11 cellular contexts compared by ENCODE assay signal in the genomic region with DNA sequence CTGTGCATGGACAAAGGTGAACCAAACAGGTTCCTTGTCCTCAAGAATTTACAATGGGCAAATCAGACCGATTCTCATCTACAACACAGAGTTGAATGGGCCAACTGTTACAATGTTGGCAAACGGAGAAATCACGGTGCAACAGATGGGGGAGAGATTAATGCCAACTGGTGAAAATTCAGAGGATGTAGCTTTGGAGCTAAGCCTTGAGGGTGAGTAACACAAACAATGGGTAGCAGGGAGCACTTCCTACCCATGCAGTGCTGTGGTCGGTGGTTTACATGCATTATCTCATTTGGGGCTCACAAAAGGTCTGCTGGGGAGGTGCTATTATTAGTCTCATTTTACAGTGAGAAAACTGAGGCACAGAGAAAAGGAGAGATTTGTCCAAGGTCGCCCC. TPM values are rescaled to one million over a fixed set of nuclear protein-coding genes. Genes with fewer than 3 reads are reported as not detected.
DNase-seq lines count a peak whose midpoint lies in the region; ATAC-seq and TF ChIP-seq lines count a peak whose summit lies in the region.
"Had no signal": no experiment of that assay in that cellular context is flagged by ENCODE, and none has a peak within 500 bp of the region (broad histone marks: within the 10 kb centered on the region; RNA-seq: fewer than 3 reads in every experiment).

No MANE protein-coding gene starts in this region.

- CTCF ChIA-PET in CD4-positive, alpha-beta memory T cell (lab: Charles Lee; ENCODE audit: partially characterized antibody) = interaction anchor here (0.9 to 4.0 kb wide), 12 partner anchors 10 to 214 kb away, joined by 3 to 32 read pairs (median 8); no protein-coding TSS in a partner anchor
- CTCF ChIA-PET in HEK293 (lab: Yijun Ruan, JAX) = interaction anchor here (1.5 to 2.2 kb wide), 3 partner anchors 47 to 60 kb away, joined by 3 to 9 read pairs (median 4); no protein-coding TSS in a partner anchor

- no peaks in the 10 kb centered on the region for H3K9me3 ChIP-seq in CD4-positive, alpha-beta memory T cell (ENCODE audit: control insufficient read depth in 1 of 2, low read length in 2 of 2)
- no peaks in the 10 kb centered on the region for H3K9me3 ChIP-seq in HEK293 (ENCODE audit: control insufficient read depth, insufficient read depth, low read depth, low read length)
- H3K9me3 ChIP-seq in T-helper 17 cell (ENCODE audit: control insufficient read depth, low read length, poor library complexity, severe bottlenecking) = no peaks in the 10 kb centered on the region
- H3K9me3 ChIP-seq in BE2C = peaks cover 3% of the 10 kb centered on the region; the same call in 1 of the 2 replicates
- H3K9me3 ChIP-seq: ovary, transverse colon had no signal

- H3K36me3 ChIP-seq in CD4-positive, alpha-beta memory T cell (ENCODE audit: insufficient read depth, low read length) = no peaks in the 10 kb centered on the region
- H3K36me3 ChIP-seq in HEK293 (ENCODE audit: control insufficient read depth in 2 of 2, insufficient read depth in 1 of 2, low read length in 2 of 2) (no peaks in the 10 kb centered on the region), BE2C (no peaks in the 10 kb centered on the region)
- H3K36me3 ChIP-seq: ovary, transverse colon had no signal

- no peaks in the 10 kb centered on the region for H3K27me3 ChIP-seq in CD4-positive, alpha-beta memory T cell (ENCODE audit: insufficient read depth, low read length)
- peaks cover 58% of the 10 kb centered on the region for H3K27me3 ChIP-seq in BE2C
- H3K27me3 ChIP-seq: ovary had no signal

- peak overlapping the region; percentile 91 to 97 (median 94) for H3K27ac Mint-ChIP-seq in CD4-positive, alpha-beta memory T cell
- H3K27ac Mint-ChIP-seq in T-helper 17 cell (peak overlapping the region; percentile 59), glutamatergic neuron (ENCODE audit: unreplicated experiment) (peak overlapping the region; percentile 24)

- peaks cover 42% of the 10 kb centered on the region for H3K4me1 ChIP-seq in CD4-positive, alpha-beta memory T cell (ENCODE audit: insufficient read depth, low read length)
- H3K4me1 ChIP-seq in HEK293 (ENCODE audit: control insufficient read depth, insufficient read depth, low read length) (peaks cover 4% of the 10 kb centered on the region; the same call in 1 of the 2 replicates), BE2C (no peaks in the 10 kb centered on the region)

- H3K4me3 ChIP-seq in CD4-positive, alpha-beta memory T cell (ENCODE audit: low read length in 2 of 2) = no peak overlapping the region
- H3K4me3 ChIP-seq in HEK293 (ENCODE audit: low read depth, low read length) (no peak overlapping the region), BE2C (ENCODE audit: low read depth, low read length) (no peak overlapping the region)

- peaks cover 36 to 48% (median 42%) of the 10 kb centered on the region in 4 donors for H3K4me1 Mint-ChIP-seq in CD4-positive, alpha-beta memory T cell
- peaks cover 38% of the 10 kb centered on the region for H3K4me1 Mint-ChIP-seq in T-helper 17 cell
- peaks cover 10% of the 10 kb centered on the region for H3K4me1 Mint-ChIP-seq in glutamatergic neuron (ENCODE audit: low read depth, unreplicated experiment)

- peak overlapping the region; percentile 79 for H3K27ac ChIP-seq in CD4-positive, alpha-beta memory T cell (ENCODE audit: low read depth, low read length)
- H3K27ac ChIP-seq in HEK293 (ENCODE audit: extremely low read depth, low read depth, low read length) = no peak overlapping the region
- H3K27ac ChIP-seq: ovary had no signal

- peaks cover 0 to 1% (median 0%) of the 10 kb centered on the region in 8 donors for H3K9me3 Mint-ChIP-seq in CD4-positive, alpha-beta memory T cell
- peaks cover 10% of the 10 kb centered on the region for H3K9me3 Mint-ChIP-seq in glutamatergic neuron (ENCODE audit: unreplicated experiment)

- no peak for TF ChIP-seq CTCF in HEK293 (tag by site-specific recombination; IDR thresholded peaks at IDR 0.05)
- no peak for TF ChIP-seq CTCF in glutamatergic neuron (IDR thresholded peaks at IDR 0.05; ENCODE audit: partially characterized antibody, unreplicated experiment)
- TF ChIP-seq CTCF in BE2C (IDR thresholded peaks at IDR 0.05; ENCODE audit: low read depth, low read length) = no peak

- intact Hi-C loops in CD4-positive, alpha-beta memory T cell (cut with micrococcal nuclease) = loop anchor here (5.0 kb wide), 1 partner anchor 59 kb away; no protein-coding TSS in a partner anchor

- H3K4me3 Mint-ChIP-seq in CD4-positive, alpha-beta memory T cell = peak overlapping the region; percentile 85 to 94 (median 93)
- H3K4me3 Mint-ChIP-seq in T-helper 17 cell (peak overlapping the region; percentile 87), glutamatergic neuron (ENCODE audit: unreplicated experiment) (peak overlapping the region; percentile 59)

- no peaks in the 10 kb centered on the region for H3K27me3 Mint-ChIP-seq in CD4-positive, alpha-beta memory T cell
- H3K27me3 Mint-ChIP-seq in T-helper 17 cell (no peaks in the 10 kb centered on the region), glutamatergic neuron (ENCODE audit: unreplicated experiment) (peaks cover 26% of the 10 kb centered on the region)

- DNase-seq in CD4-positive, alpha-beta memory T cell = peak in 3 of 5 donors; percentile 5 to 53 (median 8)
- DNase-seq in T-helper 17 cell (no peak), glutamatergic neuron (no peak), medulla oblongata (ENCODE audit: extremely low spot score) (no peak), LoVo (ENCODE audit: low spot score) (no peak), BE2C (no peak), NCI-H774 (lab: John Stamatoyannopoulos, UW) (no peak)
- DNase-seq: NCI-H1105 treated with DMSO at 0.1 percent for 48 hours, ovary, transverse colon had no signal

- POLR2A ChIA-PET in CD4-positive, alpha-beta memory T cell (lab: Charles Lee; ENCODE audit: partially characterized antibody) = interaction anchor here (1.6 to 4.4 kb wide), 10 partner anchors 16 to 140 kb away, joined by 6 to 223 read pairs (median 16); partner anchors contain the start of genes CBX3, HNRNPA2B1 and SNX10
- POLR2A ChIA-PET in HEK293 (lab: Yijun Ruan, JAX) = interaction anchor here (1.6 to 2.1 kb wide), 4 partner anchors 19 to 68 kb away, joined by 3 to 15 read pairs (median 4); no protein-coding TSS in a partner anchor

- peaks cover 0 to 14% of the 10 kb centered on the region in 2 donors for H3K36me3 Mint-ChIP-seq in CD4-positive, alpha-beta memory T cell
- peaks cover 2% of the 10 kb centered on the region for H3K36me3 Mint-ChIP-seq in T-helper 17 cell (ENCODE audit: low read depth)
- peaks cover 5% of the 10 kb centered on the region for H3K36me3 Mint-ChIP-seq in glutamatergic neuron (ENCODE audit: unreplicated experiment)

- ATAC-seq in T-helper 17 cell = no peak

TF ChIP-seq in HEK293, 187 proteins besides CTCF, POLR2A, EP300 and RAD21:
- TF ChIP-seq SCRT2 (tag by site-specific recombination; IDR thresholded peaks at IDR 0.05) (peak; percentile 24; the same call in 1 of the 2 replicates), ZNF23 (tag by site-specific recombination; IDR thresholded peaks at IDR 0.05; ENCODE audit: borderline replicate concordance) (no peak)

RNA-seq across cellular contexts. Expression of gene NFE2L3, which starts 0.9 kb away (rescaled TPM):
- total RNA-seq in CD4-positive, alpha-beta memory T cell = 1 to 10 TPM; 7.5 to 7.9 TPM
- polyA plus RNA-seq in CD4-positive, alpha-beta memory T cell = 1 to 10 TPM; 7.9 to 9.6 TPM
- total RNA-seq in T-helper 17 cell (1 to 10 TPM; 3.9 to 4.3 TPM), glutamatergic neuron (ENCODE audit: unreplicated experiment) (42.1 TPM)
- polyA plus RNA-seq in BE2C (2012; ENCODE audit: insufficient read depth, insufficient read length, low read depth) = 4.2 TPM

RNA-seq across cellular contexts. Expression of gene HNRNPA2B1, which starts 49.5 kb away (rescaled TPM):
- 100 to 1,000 TPM; 450 to 466 TPM for total RNA-seq in CD4-positive, alpha-beta memory T cell
- polyA plus RNA-seq in CD4-positive, alpha-beta memory T cell = 100 to 1,000 TPM; 475 to 700 TPM
- total RNA-seq in T-helper 17 cell (100 to 1,000 TPM; 392 to 399 TPM), glutamatergic neuron (ENCODE audit: unreplicated experiment) (685 TPM)
- polyA plus RNA-seq in BE2C (2012; ENCODE audit: insufficient read depth, insufficient read length, low read depth) = 559 TPM

RNA-seq across cellular contexts. Expression of gene CBX3, which starts 50.4 kb away (rescaled TPM):
- 100 to 1,000 TPM; 160 to 173 TPM for total RNA-seq in CD4-positive, alpha-beta memory T cell
- 100 to 1,000 TPM; 105 to 180 TPM for polyA plus RNA-seq in CD4-positive, alpha-beta memory T cell
- total RNA-seq in T-helper 17 cell (100 to 1,000 TPM in 1 of 2 donors, 10 to 100 TPM in 1; 98.3 to 102 TPM), glutamatergic neuron (ENCODE audit: unreplicated experiment) (191 TPM)
- 138 TPM for polyA plus RNA-seq in BE2C (2012; ENCODE audit: insufficient read depth, insufficient read length, low read depth)

Comparison
In these comparisons a context has a peak if more than half of its experiments do, and no peak if none do; other contexts are left out.
1. DNase-seq: peak in CD4-positive, alpha-beta memory T cell (3 of 5); none in T-helper 17 cell (0 of 3), glutamatergic neuron (single experiment), medulla oblongata (single experiment), LoVo (single experiment), BE2C (single experiment) and NCI-H774 (single experiment).
2. H3K27ac Mint-ChIP-seq: peak in every context shown above with its lines; median percentile 94 in CD4-positive, alpha-beta memory T cell; 59 in T-helper 17 cell; 24 in glutamatergic neuron.
3. Peak in every context shown above with its lines, with median percentiles within 50 percentile points of each other: H3K4me3 Mint-ChIP-seq.